Comparison of ENCODE assay signal across 20 cellular contexts in the genomic region with DNA sequence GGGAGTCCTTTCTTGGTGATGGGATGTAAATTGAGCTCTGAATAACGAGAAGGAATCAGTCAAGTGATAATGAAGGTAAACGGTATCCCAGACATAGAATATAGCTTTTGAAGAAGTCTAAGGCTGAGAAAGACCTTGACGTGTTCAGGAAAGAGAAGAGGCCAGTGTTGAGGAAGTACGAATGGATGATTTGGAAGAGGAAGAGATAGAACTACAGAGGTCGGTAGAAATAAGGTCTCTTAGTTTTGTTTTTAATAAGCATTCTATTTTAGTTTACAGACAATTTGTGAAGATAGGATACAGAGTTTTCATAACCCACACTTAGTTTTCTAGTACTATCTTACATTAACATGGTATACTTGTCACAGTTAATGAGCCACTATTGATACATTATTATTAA.
"Had no signal": no experiment of that assay in that cellular context is flagged by ENCODE, and none has a peak within 500 bp of the region (broad histone marks: within the 10 kb centered on the region; RNA-seq: fewer than 3 reads in every experiment).

No MANE protein-coding gene starts in this region.

- H3K27ac Mint-ChIP-seq: activated CD4-positive, alpha-beta T cell treated with anti-CD3 and anti-CD28 coated beads, Interleukin-2, amount 10 ng/mL, durations not matched to agents 7 days and 5 days; activated naive CD4-positive, alpha-beta T cell treated with anti-CD3 and anti-CD28 coated beads, Interleukin-2, amount 50 U/mL, for 72 hours; brain; dendritic cell treated with granulocyte-macrophage colony-stimulating factor and Interleukin-4, amounts not matched to agents 40 ng/mL and 50 ng/mL, for 4 days; naive thymus-derived CD4-positive, alpha-beta T cell; stimulated activated effector memory CD8-positive, alpha-beta T cell treated with anti-CD3 and anti-CD28 coated beads, Interleukin-12 subunit alpha, Interleukin-12 subunit beta, amount 100 ng/mL, for 72 hours; stimulated activated naive CD8-positive, alpha-beta T cell treated with anti-CD3 and anti-CD28 coated beads, Interleukin-15, amount 100 ng/mL, for 72 hours had no signal

- H3K4me1 Mint-ChIP-seq: brain; neural crest cell; stimulated activated effector memory CD8-positive, alpha-beta T cell treated with anti-CD3 and anti-CD28 coated beads, Interleukin-12 subunit alpha, Interleukin-12 subunit beta, amount 100 ng/mL, for 72 hours; stimulated activated naive CD8-positive, alpha-beta T cell treated with anti-CD3 and anti-CD28 coated beads, Interleukin-15, amount 100 ng/mL, for 72 hours had no signal

- H3K27me3 Mint-ChIP-seq: activated CD4-positive, alpha-beta T cell treated with anti-CD3 and anti-CD28 coated beads, Interleukin-2, amount 10 ng/mL, durations not matched to agents 7 days and 5 days; brain; dendritic cell treated with granulocyte-macrophage colony-stimulating factor and Interleukin-4, amounts not matched to agents 40 ng/mL and 50 ng/mL, for 4 days; naive thymus-derived CD4-positive, alpha-beta T cell; stimulated activated naive CD8-positive, alpha-beta T cell treated with anti-CD3 and anti-CD28 coated beads, Interleukin-15, amount 100 ng/mL, for 72 hours had no signal

- DNase-seq: activated CD4-positive, alpha-beta T cell treated with anti-CD3 and anti-CD28 coated beads, Interleukin-2, amount 10 ng/mL, durations not matched to agents 7 days and 5 days; activated CD4-positive, CD25-positive, alpha-beta regulatory T cell treated with anti-CD3 and anti-CD28 coated beads, Interleukin-2, amount 50 U/mL, for 72 hours; activated T-cell treated with anti-CD3 and anti-CD28 coated beads, Interleukin-2, amount 50 U/mL, for 1 hour; aorta; caudate nucleus; effector CD4-positive, alpha-beta T cell; erythroblast; foreskin fibroblast; naive thymus-derived CD4-positive, alpha-beta T cell; occipital lobe; posterior cingulate gyrus; right lobe of liver; stimulated activated CD4-positive, alpha-beta T cell treated with anti-CD3 and anti-CD28 coated beads, Interleukin-1b, Interleukin-23, amount 100 ng/mL, for 48 hours; stimulated activated naive CD8-positive, alpha-beta T cell treated with anti-CD3 and anti-CD28 coated beads, Interleukin-15, amount 100 ng/mL, for 72 hours; WERI-Rb-1 had no signal

- ATAC-seq: activated naive CD4-positive, alpha-beta T cell treated with anti-CD3 and anti-CD28 coated beads, Interleukin-2, amount 50 U/mL, for 72 hours; naive thymus-derived CD4-positive, alpha-beta T cell; right lobe of liver; stimulated activated effector memory CD8-positive, alpha-beta T cell treated with anti-CD3 and anti-CD28 coated beads, Interleukin-12 subunit alpha, Interleukin-12 subunit beta, amount 100 ng/mL, for 72 hours; stimulated activated naive CD8-positive, alpha-beta T cell treated with anti-CD3 and anti-CD28 coated beads, Interleukin-15, amount 100 ng/mL, for 72 hours had no signal

- H3K36me3 Mint-ChIP-seq: activated naive CD4-positive, alpha-beta T cell treated with anti-CD3 and anti-CD28 coated beads, Interleukin-2, amount 50 U/mL, for 72 hours; brain; naive thymus-derived CD4-positive, alpha-beta T cell; stimulated activated effector memory CD8-positive, alpha-beta T cell treated with anti-CD3 and anti-CD28 coated beads, Interleukin-12 subunit alpha, Interleukin-12 subunit beta, amount 100 ng/mL, for 72 hours had no signal

- H3K4me3 Mint-ChIP-seq: activated CD4-positive, alpha-beta T cell treated with anti-CD3 and anti-CD28 coated beads, Interleukin-2, amount 10 ng/mL, durations not matched to agents 7 days and 5 days; brain; dendritic cell treated with granulocyte-macrophage colony-stimulating factor and Interleukin-4, amounts not matched to agents 40 ng/mL and 50 ng/mL, for 4 days; naive thymus-derived CD4-positive, alpha-beta T cell; neural crest cell; stimulated activated effector memory CD8-positive, alpha-beta T cell treated with anti-CD3 and anti-CD28 coated beads, Interleukin-12 subunit alpha, Interleukin-12 subunit beta, amount 100 ng/mL, for 72 hours; stimulated activated naive CD8-positive, alpha-beta T cell treated with anti-CD3 and anti-CD28 coated beads, Interleukin-15, amount 100 ng/mL, for 72 hours had no signal

- H3K9me3 Mint-ChIP-seq: brain; dendritic cell treated with granulocyte-macrophage colony-stimulating factor and Interleukin-4, amounts not matched to agents 40 ng/mL and 50 ng/mL, for 4 days; neural crest cell had no signal
